16 cellular contexts compared by ENCODE assay signal in the genomic region with DNA sequence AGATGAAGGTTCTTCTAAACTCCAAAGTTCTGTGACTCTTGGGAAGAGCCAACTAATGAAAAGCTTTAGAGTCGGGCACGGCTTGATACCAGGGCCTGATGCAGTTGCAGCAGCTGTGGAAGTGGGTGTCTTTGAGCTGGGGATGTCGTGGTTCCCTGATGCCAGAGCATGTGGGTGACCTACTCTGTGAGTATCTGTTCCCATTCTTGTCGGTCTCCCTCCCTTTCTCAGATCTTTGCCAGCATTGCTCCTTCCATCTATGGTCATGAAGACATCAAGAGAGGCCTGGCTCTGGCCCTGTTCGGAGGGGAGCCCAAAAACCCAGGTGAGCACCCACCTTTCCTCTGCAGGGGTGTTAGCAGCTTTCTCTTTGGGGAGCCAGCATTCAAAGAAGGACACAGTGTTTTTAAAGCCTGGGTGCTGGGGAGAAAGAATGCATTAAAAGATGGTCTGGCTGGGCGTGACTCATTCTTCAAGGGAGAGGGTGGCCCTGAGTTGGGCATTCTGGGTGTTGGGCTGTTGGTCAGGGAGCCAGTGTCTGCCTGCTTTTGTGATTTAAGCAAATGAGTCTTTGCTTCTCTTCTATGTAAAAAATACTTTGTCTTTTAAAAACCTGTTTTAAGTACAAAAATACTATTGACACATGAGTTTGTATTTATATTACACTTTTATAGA.
"Had no signal": no experiment of that assay in that cellular context is flagged by ENCODE, and none has a peak within 500 bp of the region (broad histone marks: within the 10 kb centered on the region; RNA-seq: fewer than 3 reads in every experiment).

No MANE protein-coding gene starts in this region.

- H3K4me1 ChIP-seq: colonic mucosa, gastrocnemius medialis, uterus had no signal

- DNase-seq: activated CD8-positive, alpha-beta memory T cell treated with anti-CD3 and anti-CD28 coated beads, Interleukin-2, amount 50 U/mL, for 4 hours; activated CD8-positive, alpha-beta T cell treated with anti-CD3 and anti-CD28 coated beads for 36 hours; activated naive CD4-positive, alpha-beta T cell treated with anti-CD3 and anti-CD28 coated beads, Interleukin-2, amount 50 U/mL, for 16 hours; colonic mucosa; effector memory CD4-positive, alpha-beta T cell; gastrocnemius medialis; mucosa of descending colon; natural killer cell; right cardiac atrium; thyroid gland; uterus had no signal

- H3K4me3 ChIP-seq: colonic mucosa, gastrocnemius medialis, mucosa of descending colon, smooth muscle cell, thyroid gland, uterus had no signal

- H3K9me3 Mint-ChIP-seq: activated CD8-positive, alpha-beta T cell treated with anti-CD3 and anti-CD28 coated beads for 36 hours; activated T-helper 1 cell treated with anti-CD3 and anti-CD28 coated beads, Interleukin-12 subunit alpha, Interleukin-12 subunit beta, Interleukin-2, Interleukin-4 antibody, amounts not matched to agents 30 ng/mL and 10 ng/mL and 1 ng/mL, durations not matched to agents 14 hours and 24 hours and 36 hours; natural killer cell had no signal

- H3K9me3 ChIP-seq: colonic mucosa, gastrocnemius medialis, mucosa of descending colon, thyroid gland, uterus had no signal

- H3K27ac ChIP-seq: colonic mucosa, epithelial cell of prostate, gastrocnemius medialis, thyroid gland, uterus, VCaP had no signal

- H3K4me2 ChIP-seq: smooth muscle cell had no signal

- H3K27me3 ChIP-seq: colonic mucosa, gastrocnemius medialis, thyroid gland, uterus had no signal

- H3K4me3 Mint-ChIP-seq: activated CD8-positive, alpha-beta T cell treated with anti-CD3 and anti-CD28 coated beads for 36 hours; activated T-helper 1 cell treated with anti-CD3 and anti-CD28 coated beads, Interleukin-12 subunit alpha, Interleukin-12 subunit beta, Interleukin-2, Interleukin-4 antibody, amounts not matched to agents 30 ng/mL and 10 ng/mL and 1 ng/mL, durations not matched to agents 14 hours and 24 hours and 36 hours; natural killer cell had no signal

- H3K27me3 Mint-ChIP-seq: activated CD8-positive, alpha-beta T cell treated with anti-CD3 and anti-CD28 coated beads for 36 hours; progenitor cell of endocrine pancreas had no signal

- H3K27ac Mint-ChIP-seq: activated CD8-positive, alpha-beta T cell treated with anti-CD3 and anti-CD28 coated beads for 36 hours; activated T-helper 1 cell treated with anti-CD3 and anti-CD28 coated beads, Interleukin-12 subunit alpha, Interleukin-12 subunit beta, Interleukin-2, Interleukin-4 antibody, amounts not matched to agents 30 ng/mL and 10 ng/mL and 1 ng/mL, durations not matched to agents 14 hours and 24 hours and 36 hours; natural killer cell; progenitor cell of endocrine pancreas had no signal

- H3K36me3 ChIP-seq: colonic mucosa, uterus had no signal
